ENCODE assay signal across 15 cellular contexts in the genomic region with DNA sequence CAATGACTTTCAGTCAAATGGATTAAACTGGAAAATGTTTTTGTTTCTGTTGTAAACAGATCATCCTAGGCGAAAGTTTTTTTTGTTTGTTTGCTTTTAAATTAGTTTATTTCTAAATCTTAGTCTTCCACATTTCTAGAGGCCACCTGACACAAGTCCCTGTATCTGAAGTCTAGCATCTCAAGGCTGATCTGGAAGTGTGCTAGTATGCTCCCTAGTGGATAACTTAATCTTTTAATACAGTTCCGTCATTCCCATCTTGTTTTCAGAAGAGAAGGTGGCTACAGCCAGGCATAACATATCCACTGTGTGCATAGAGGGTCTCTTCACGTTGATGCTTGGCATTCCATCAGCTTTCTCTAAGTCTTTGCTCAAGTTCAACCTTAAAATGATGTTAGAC. TPM values are rescaled to one million over a fixed set of nuclear protein-coding genes. Genes with fewer than 3 reads are reported as not detected.
DNase-seq lines count a peak whose midpoint lies in the region; ATAC-seq and TF ChIP-seq lines count a peak whose summit lies in the region.
"Had no signal": no experiment of that assay in that cellular context is flagged by ENCODE, and none has a peak within 500 bp of the region (broad histone marks: within the 10 kb centered on the region; RNA-seq: fewer than 3 reads in every experiment).

No MANE protein-coding gene starts in this region.

- no peaks in the 10 kb centered on the region for H3K27me3 Mint-ChIP-seq in natural killer cell treated with Interleukin-12 subunit alpha and Interleukin-12 subunit beta and Interleukin-15 and Interleukin-18, amount 100 ng/mL, for 72 hours
- H3K27me3 Mint-ChIP-seq: activated naive CD8-positive, alpha-beta T cell treated with anti-CD3 and anti-CD28 coated beads, Interleukin-2, amount 10 ng/mL, durations not matched to agents 7 days and 5 days; stimulated activated naive CD8-positive, alpha-beta T cell treated with anti-CD3 and anti-CD28 coated beads, Interleukin-15, Interleukin-2, amounts not matched to agents 100 ng/mL and 50 ng/mL, for 24 hours had no signal

- H3K4me3 Mint-ChIP-seq in natural killer cell treated with Interleukin-12 subunit alpha and Interleukin-12 subunit beta and Interleukin-15 and Interleukin-18, amount 100 ng/mL, for 72 hours: no peak overlapping the region
- H3K4me3 Mint-ChIP-seq: activated naive CD8-positive, alpha-beta T cell treated with anti-CD3 and anti-CD28 coated beads, Interleukin-2, amount 10 ng/mL, durations not matched to agents 7 days and 5 days; stimulated activated naive CD8-positive, alpha-beta T cell treated with anti-CD3 and anti-CD28 coated beads, Interleukin-15, Interleukin-2, amounts not matched to agents 100 ng/mL and 50 ng/mL, for 24 hours had no signal

- peaks cover 3 to 8% of the 10 kb centered on the region in 2 donors for H3K4me1 Mint-ChIP-seq in natural killer cell treated with Interleukin-12 subunit alpha and Interleukin-12 subunit beta and Interleukin-15 and Interleukin-18, amount 100 ng/mL, for 72 hours (ENCODE audit: low read depth in 2 of 2)

- H3K36me3 Mint-ChIP-seq in natural killer cell treated with Interleukin-12 subunit alpha and Interleukin-12 subunit beta and Interleukin-15 and Interleukin-18, amount 100 ng/mL, for 72 hours: peaks cover 11% of the 10 kb centered on the region

- H3K27ac ChIP-seq in WERI-Rb-1 (no peak overlapping the region), foreskin keratinocyte (no peak overlapping the region)
- H3K27ac ChIP-seq: colonic mucosa, neutrophil, SJSA1 had no signal

- H3K9me3 ChIP-seq in WERI-Rb-1 (ENCODE audit: severe bottlenecking): no peaks in the 10 kb centered on the region
- H3K9me3 ChIP-seq: colonic mucosa, neutrophil, SJSA1 had no signal

- H3K27me3 ChIP-seq in WERI-Rb-1 (ENCODE audit: insufficient read depth, low read depth, severe bottlenecking): no peaks in the 10 kb centered on the region
- no peaks in the 10 kb centered on the region for H3K27me3 ChIP-seq in foreskin keratinocyte
- H3K27me3 ChIP-seq: colonic mucosa, neutrophil, SJSA1 had no signal

- no peak overlapping the region for H3K4me3 ChIP-seq in AG09309 (ENCODE audit: control insufficient read depth, low read depth, low read length)
- H3K4me3 ChIP-seq in WERI-Rb-1 (ENCODE audit: low read depth, low read length): no peak overlapping the region
- H3K4me3 ChIP-seq: colonic mucosa, lung, SJSA1 had no signal

- no peak for ATAC-seq in foreskin keratinocyte
- ATAC-seq in HG03095 (IDR thresholded peaks at IDR 0.05; ENCODE audit: unreplicated experiment): no peak
- no peak for ATAC-seq in natural killer cell treated with Interleukin-12 subunit alpha and Interleukin-12 subunit beta and Interleukin-15 and Interleukin-18, amount 100 ng/mL, for 72 hours

- H3K27ac Mint-ChIP-seq in natural killer cell treated with Interleukin-12 subunit alpha and Interleukin-12 subunit beta and Interleukin-15 and Interleukin-18, amount 100 ng/mL, for 72 hours: no peak overlapping the region
- H3K27ac Mint-ChIP-seq: activated naive CD8-positive, alpha-beta T cell treated with anti-CD3 and anti-CD28 coated beads, Interleukin-2, amount 10 ng/mL, durations not matched to agents 7 days and 5 days had no signal

- H3K36me3 ChIP-seq in WERI-Rb-1: peaks cover 73% of the 10 kb centered on the region
- H3K36me3 ChIP-seq: colonic mucosa had no signal

- DNase-seq in AG09309 (ENCODE audit: low read depth): no peak
- peak; percentile 45 for DNase-seq in DMS114 treated with DMSO at 0.1 percent for 48 hours (lab: John Stamatoyannopoulos, UW; ENCODE audit: unreplicated experiment)
- DNase-seq in WERI-Rb-1: no peak
- no peak for DNase-seq in foreskin keratinocyte
- DNase-seq in germinal center (ENCODE audit: low spot score): no peak
- DNase-seq in SHP77 (lab: John Stamatoyannopoulos, UW): no peak
- no peak for DNase-seq in natural killer cell treated with Interleukin-12 subunit alpha and Interleukin-12 subunit beta and Interleukin-15 and Interleukin-18, amount 100 ng/mL, for 72 hours (ENCODE audit: low spot score)
- DNase-seq: activated naive CD8-positive, alpha-beta T cell treated with anti-CD3 and anti-CD28 coated beads, Interleukin-2, amount 10 ng/mL, durations not matched to agents 7 days and 5 days; NCI-H2171 treated with DMSO at 0.1 percent for 48 hours had no signal

- no peaks in the 10 kb centered on the region for H3K9me3 Mint-ChIP-seq in natural killer cell treated with Interleukin-12 subunit alpha and Interleukin-12 subunit beta and Interleukin-15 and Interleukin-18, amount 100 ng/mL, for 72 hours
- H3K9me3 Mint-ChIP-seq: activated naive CD8-positive, alpha-beta T cell treated with anti-CD3 and anti-CD28 coated beads, Interleukin-2, amount 10 ng/mL, durations not matched to agents 7 days and 5 days; stimulated activated naive CD8-positive, alpha-beta T cell treated with anti-CD3 and anti-CD28 coated beads, Interleukin-15, Interleukin-2, amounts not matched to agents 100 ng/mL and 50 ng/mL, for 24 hours had no signal

- peaks cover 4% of the 10 kb centered on the region for H3K4me1 ChIP-seq in foreskin keratinocyte
- H3K4me1 ChIP-seq: colonic mucosa, SJSA1 had no signal

- TF ChIP-seq CTCF in AG09309 (IDR thresholded peaks at IDR 0.05; ENCODE audit: control insufficient read depth, insufficient read depth, low read depth, low read length, missing control alignments) (peak; percentile 12), WERI-Rb-1 (IDR thresholded peaks at IDR 0.05; ENCODE audit: low read depth, low read length) (0 out of 2 replicates have a peak, but pooled peaks have one; percentile 5), foreskin keratinocyte (conservative IDR thresholded peaks at IDR 0.05) (peak; percentile 40)

RNA-seq across cellular contexts. Expression of a gene that starts 7.6 kb away (rescaled TPM):
- total RNA-seq in foreskin keratinocyte: 22.6 and 28.8 TPM in 2 replicates
- 26.8 and 31.3 TPM in 2 replicates for polyA plus RNA-seq in foreskin keratinocyte
- total RNA-seq in natural killer cell treated with Interleukin-12 subunit alpha and Interleukin-12 subunit beta and Interleukin-15 and Interleukin-18, amount 100 ng/mL, for 72 hours: 10 to 100 TPM; 17.7 to 18.2 TPM

RNA-seq across cellular contexts. Expression of a gene that starts 7.9 kb away (rescaled TPM):
- 56.1 and 59.0 TPM in 2 replicates for total RNA-seq in foreskin keratinocyte
- 33.5 and 35.0 TPM in 2 replicates for polyA plus RNA-seq in foreskin keratinocyte
- 10 to 100 TPM; 20.4 to 24.9 TPM for total RNA-seq in natural killer cell treated with Interleukin-12 subunit alpha and Interleukin-12 subunit beta and Interleukin-15 and Interleukin-18, amount 100 ng/mL, for 72 hours

RNA-seq across cellular contexts. Expression of a gene that starts 8.7 kb away (rescaled TPM):
- 44.2 and 71.3 TPM in 2 replicates for total RNA-seq in foreskin keratinocyte
- polyA plus RNA-seq in foreskin keratinocyte: 33.0 and 60.6 TPM in 2 replicates
- total RNA-seq in natural killer cell treated with Interleukin-12 subunit alpha and Interleukin-12 subunit beta and Interleukin-15 and Interleukin-18, amount 100 ng/mL, for 72 hours: 10 to 100 TPM; 30.7 to 60.4 TPM

RNA-seq across cellular contexts. Expression of a gene that starts 29.6 kb away (rescaled TPM):
- total RNA-seq in foreskin keratinocyte: 88.7 and 93.1 TPM in 2 replicates
- polyA plus RNA-seq in foreskin keratinocyte: 93.8 and 102 TPM in 2 replicates
- 100 to 1,000 TPM in 1 of 2 donors, 10 to 100 TPM in 1; 74.9 to 122 TPM for total RNA-seq in natural killer cell treated with Interleukin-12 subunit alpha and Interleukin-12 subunit beta and Interleukin-15 and Interleukin-18, amount 100 ng/mL, for 72 hours

RNA-seq across cellular contexts. Expression of a gene that starts 37.3 kb away (rescaled TPM):
- not detected in 2 replicates for total RNA-seq in foreskin keratinocyte
- not detected in 2 replicates for polyA plus RNA-seq in foreskin keratinocyte
- total RNA-seq in natural killer cell treated with Interleukin-12 subunit alpha and Interleukin-12 subunit beta and Interleukin-15 and Interleukin-18, amount 100 ng/mL, for 72 hours: not detected
- total RNA-seq: activated naive CD8-positive, alpha-beta T cell treated with anti-CD3 and anti-CD28 coated beads, Interleukin-2, amount 10 ng/mL, durations not matched to agents 7 days and 5 days; colonic mucosa; lung; SJSA1 had no signal
- polyA plus RNA-seq: lung had no signal
